In the genomic region with DNA sequence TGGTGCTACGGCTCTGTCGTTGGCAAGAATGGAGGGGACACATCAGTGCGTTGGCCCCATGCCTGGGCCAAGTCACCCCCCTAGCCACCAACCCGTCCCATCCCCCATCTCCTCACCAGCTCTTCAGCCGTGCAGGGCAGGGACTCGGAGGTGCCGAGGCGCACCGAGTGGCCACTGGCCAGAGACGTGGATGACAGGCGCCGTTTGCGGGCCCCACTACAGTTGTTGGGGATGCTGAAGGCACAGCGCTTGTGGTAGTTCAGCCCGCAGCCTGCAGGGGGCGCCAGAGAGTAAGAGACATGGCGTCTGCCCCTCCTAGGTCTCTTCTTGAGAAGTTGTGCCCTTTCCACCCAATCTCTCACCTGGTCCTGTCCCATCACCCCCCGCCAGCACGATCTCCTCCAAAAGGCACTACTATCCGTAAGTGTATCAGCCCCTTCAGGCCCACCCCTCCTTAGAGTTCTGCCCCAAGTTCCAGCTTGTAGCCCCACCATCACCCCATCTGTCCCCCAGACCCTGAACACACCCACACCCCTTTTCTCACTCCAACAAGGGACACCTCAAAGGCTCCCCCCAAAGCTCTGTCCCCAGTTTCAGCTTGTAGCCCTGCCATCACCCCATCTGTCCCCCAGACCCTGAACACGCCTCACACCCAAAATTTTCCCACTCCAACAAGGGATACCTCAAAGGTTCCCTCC, we compare ENCODE assay signal across 1 cellular context.
A peak's percentile ranks its signal among the peaks of the same experiment; 100 is the strongest.
TF ChIP-seq lines count a peak whose summit lies in the region.

No MANE protein-coding gene starts in this region.

TF ChIP-seq in HEK293, 187 proteins besides CTCF, POLR2A, EP300 and RAD21 (continued from another document):
- TF ChIP-seq ZNF654 (tag by site-specific recombination; IDR thresholded peaks at IDR 0.05; ENCODE audit: low read depth) (peak; percentile 26; the same call in 1 of the 2 replicates), ZFP69B (tag by site-specific recombination; IDR thresholded peaks at IDR 0.05) (peak; percentile 86), SCRT1 (tag by site-specific recombination; IDR thresholded peaks at IDR 0.05; ENCODE audit: borderline replicate concordance) (0 out of 2 replicates have a peak, but pooled peaks have one; percentile 17), ZNF133 (tag by site-specific recombination; IDR thresholded peaks at IDR 0.05) (no peak)
TF ChIP-seq in HEK293: peak in this region for 6.
